1 cellular context compared by ENCODE assay signal in the genomic region with DNA sequence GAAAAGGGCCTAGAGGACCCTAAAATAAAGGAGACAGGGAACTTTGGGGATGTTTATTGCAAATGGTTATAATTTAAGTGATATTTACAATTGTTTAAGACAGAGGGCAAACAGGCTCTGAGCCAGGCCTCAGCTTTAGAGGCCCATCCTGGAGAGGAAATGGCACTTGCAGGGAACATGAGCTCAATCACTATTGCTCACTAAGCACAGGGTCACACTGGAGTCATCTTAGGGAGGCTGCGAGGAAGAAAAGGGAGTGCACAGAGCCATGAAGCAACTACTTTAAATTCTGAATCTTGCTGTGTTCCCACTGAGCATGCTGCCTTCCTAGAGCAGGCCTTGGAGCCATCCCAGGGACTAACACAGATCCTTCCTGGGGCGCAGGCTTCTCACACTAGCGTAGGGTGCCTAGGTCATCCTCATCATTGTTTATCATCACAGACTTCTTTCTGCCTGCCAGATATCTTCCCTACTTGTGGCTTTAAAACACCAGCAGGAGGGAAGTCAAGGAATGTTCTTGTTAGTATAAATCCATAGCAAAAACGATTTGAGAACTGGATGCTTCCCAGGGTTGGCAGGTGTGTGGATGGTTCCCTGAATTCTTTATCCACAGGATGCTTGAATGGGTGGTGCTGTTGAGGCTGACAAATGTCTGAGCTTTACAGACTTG.
TF ChIP-seq lines count a peak whose summit lies in the region.

No MANE protein-coding gene starts in this region.

TF ChIP-seq in HCT116, 20 proteins besides CTCF, POLR2A, EP300 and RAD21:
- TF ChIP-seq YY1 (IDR thresholded peaks at IDR 0.05; ENCODE audit: extremely low read depth, insufficient replicate concordance, low read depth, low read length), result no peak
- TF ChIP-seq SRF (IDR thresholded peaks at IDR 0.05; ENCODE audit: low read depth), result no peak
- no peak for TF ChIP-seq EZH2phosphoT487 (IDR thresholded peaks at IDR 0.05; ENCODE audit: borderline replicate concordance)
- TF ChIP-seq MAX (IDR thresholded peaks at IDR 0.05), result no peak
- TF ChIP-seq CEBPB (IDR thresholded peaks at IDR 0.05; ENCODE audit: low read depth), result no peak
- TF ChIP-seq ATF3 (IDR thresholded peaks at IDR 0.05), result no peak
- no peak for TF ChIP-seq ELF1 (IDR thresholded peaks at IDR 0.05; ENCODE audit: borderline replicate concordance, low read depth)
- TF ChIP-seq TCF7L2 (IDR thresholded peaks at IDR 0.05; ENCODE audit: borderline replicate concordance, extremely low read depth, insufficient read depth, insufficient read length), result no peak
- TF ChIP-seq ZBTB33 (IDR thresholded peaks at IDR 0.05; ENCODE audit: extremely low read depth, insufficient replicate concordance, low read length), result no peak
- no peak for TF ChIP-seq JUND (IDR thresholded peaks at IDR 0.05)
- TF ChIP-seq ZFX (IDR thresholded peaks at IDR 0.05), result no peak
- no peak for TF ChIP-seq FOSL1 (IDR thresholded peaks at IDR 0.05; ENCODE audit: low read depth)
- no peak for TF ChIP-seq EGR1 (IDR thresholded peaks at IDR 0.05; ENCODE audit: low read depth)
- no peak for TF ChIP-seq POLR2AphosphoS5 (IDR thresholded peaks at IDR 0.05; ENCODE audit: low read depth, low read length)
